20 cellular contexts compared by ENCODE assay signal in genomic region chr1:105591681-105592080, GRCh38.
DNase-seq lines count a peak whose midpoint lies in the region.
"Had no signal": no experiment of that assay in that cellular context is flagged by ENCODE, and none has a peak within 500 bp of the region (broad histone marks: within the 10 kb centered on the region; RNA-seq: fewer than 3 reads in every experiment).

No MANE protein-coding gene starts in this region.

- DNase-seq in NCI-H510A treated with DMSO at 0.1 percent for 48 hours (lab: John Stamatoyannopoulos, UW) (peak; percentile 60), NCI-H510A (lab: John Stamatoyannopoulos, UW) (no peak), DMS53 (lab: John Stamatoyannopoulos, UW) (peak; percentile 23), NCI-H2171 treated with DMSO at 0.1 percent for 48 hours (lab: John Stamatoyannopoulos, UW) (peak; percentile 83), fibroblast of peridontal ligament (ENCODE audit: extremely low read depth) (peak; percentile 76), A172 (ENCODE audit: low spot score) (no peak), NOMO-1 (lab: John Stamatoyannopoulos, UW; ENCODE audit: unreplicated experiment in 2 of 2) (no peak)
- DNase-seq: C1 segment of cervical spinal cord; CD8-positive, alpha-beta memory T cell; DND-41; H7; HFFc6; IMR-90; NCI-H1048; NCI-H1694 treated with DMSO at 0.1 percent for 48 hours; NCI-H524; Peyer's patch; SK-N-SH; T-helper 1 cell; T-helper 9 cell had no signal

Comparison
In these comparisons a context has a peak if more than half of its experiments do, and no peak if none do; other contexts are left out.
1. DNase-seq: peak in NCI-H510A treated with DMSO at 0.1 percent for 48 hours (single experiment), DMS53 (single experiment), NCI-H2171 treated with DMSO at 0.1 percent for 48 hours (single experiment) and fibroblast of peridontal ligament (single experiment); none in NCI-H510A (single experiment), A172 (single experiment) and NOMO-1 (0 of 2).